In the genomic region with DNA sequence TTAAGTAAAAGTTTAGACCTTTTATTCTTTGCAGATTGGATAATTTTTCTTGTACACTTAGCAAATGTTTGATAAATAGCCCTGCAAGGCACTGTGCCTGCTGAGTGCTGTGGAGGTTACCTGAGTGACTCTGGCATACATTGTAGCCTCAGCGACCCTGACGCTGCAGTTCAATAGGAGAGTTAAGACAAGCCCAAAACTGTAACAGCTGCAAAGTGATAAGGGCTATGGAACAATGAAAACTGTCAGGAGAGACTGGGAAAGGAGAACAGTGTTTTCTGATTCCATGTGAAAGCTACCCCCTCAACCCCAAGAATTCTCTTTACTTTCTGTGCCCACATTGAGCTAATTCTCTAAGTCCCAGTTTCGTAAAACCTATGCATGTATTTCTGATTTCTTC, we compare ENCODE assay signal across 29 cellular contexts. TPM values are rescaled to one million over a fixed set of nuclear protein-coding genes. Genes with fewer than 3 reads are reported as not detected.
DNase-seq lines count a peak whose midpoint lies in the region; ATAC-seq and TF ChIP-seq lines count a peak whose summit lies in the region.
"Had no signal": no experiment of that assay in that cellular context is flagged by ENCODE, and none has a peak within 500 bp of the region (broad histone marks: within the 10 kb centered on the region; RNA-seq: fewer than 3 reads in every experiment).

No MANE protein-coding gene starts in this region.

- H3K4me3 Mint-ChIP-seq in Caco-2 (ENCODE audit: unreplicated experiment) (no peak overlapping the region), progenitor cell of endocrine pancreas (ENCODE audit: low read depth) (no peak overlapping the region)
- H3K4me3 Mint-ChIP-seq: activated CD4-positive, alpha-beta memory T cell treated with anti-CD3 and anti-CD28 coated beads for 36 hours; immature natural killer cell had no signal

- H3K36me3 Mint-ChIP-seq in Caco-2 (ENCODE audit: insufficient read depth, unreplicated experiment) (no peaks in the 10 kb centered on the region), progenitor cell of endocrine pancreas (ENCODE audit: insufficient read depth) (peaks cover 19% of the 10 kb centered on the region)

- DNase-seq in Caco-2 (no peak), RWPE2 (ENCODE audit: low spot score) (no peak), foreskin keratinocyte (no peak), progenitor cell of endocrine pancreas (ENCODE audit: low spot score, unreplicated experiment) (no peak), globus pallidus (ENCODE audit: low spot score) (no peak), ecto neural progenitor cell (ENCODE audit: low spot score) (no peak), SIG-M5 treated with dmso at 0.1 percent for 504 hours (lab: John Stamatoyannopoulos, UW; ENCODE audit: unreplicated experiment) (no peak), AG08396 (ENCODE audit: low spot score) (no peak)
- DNase-seq: activated CD4-positive, alpha-beta memory T cell treated with anti-CD3 and anti-CD28 coated beads for 36 hours; activated CD4-positive, CD25-positive, alpha-beta regulatory T cell; activated naive CD4-positive, alpha-beta T cell; COR-L47; hypothalamus; immature natural killer cell; left colon; NCI-H1436 treated with DMSO at 0.1 percent for 48 hours; NCI-H2081 treated with DMSO at 0.1 percent for 48 hours; NCI-H446; right lobe of liver; stimulated activated CD4-positive, alpha-beta T cell treated with anti-CD3 and anti-CD28 coated beads, Interleukin-12 subunit alpha, Interleukin-12 subunit beta, amount 100 ng/mL, for 4 hours; stimulated activated CD4-positive, alpha-beta T cell treated with anti-CD3 and anti-CD28 coated beads, Interleukin-2, amount 100 ng/mL, for 48 hours; stomach; T-helper 1 cell had no signal

- CTCF ChIA-PET in Caco-2 (lab: Charles Lee), result interaction anchor here (0.7 kb wide), 1 partner anchor 378 kb away, joined by 4 read pairs; no protein-coding TSS in a partner anchor

- H3K27me3 ChIP-seq in Caco-2 (replicated peaks; ENCODE audit: control insufficient read depth, insufficient read depth, low read length) (no peaks in the 10 kb centered on the region), RWPE2 (ENCODE audit: insufficient read depth, poor library complexity, severe bottlenecking) (no peaks in the 10 kb centered on the region), foreskin keratinocyte (no peaks in the 10 kb centered on the region)
- H3K27me3 ChIP-seq: BLaER1, neutrophil, right lobe of liver, stomach, tibial nerve had no signal

- no peak for TF ChIP-seq CTCF in Caco-2 (IDR thresholded peaks at IDR 0.05; ENCODE audit: insufficient read depth in 1 of 2, low read depth in 1 of 2, low read length in 1 of 2, severe bottlenecking in 1 of 2, unreplicated experiment in 1 of 2)
- no peak for TF ChIP-seq CTCF in RWPE2 (IDR thresholded peaks at IDR 0.05; ENCODE audit: poor library complexity, severe bottlenecking)
- no peak for TF ChIP-seq CTCF in foreskin keratinocyte (conservative IDR thresholded peaks at IDR 0.05)
- no peak for TF ChIP-seq CTCF in progenitor cell of endocrine pancreas (IDR thresholded peaks at IDR 0.05; ENCODE audit: unreplicated experiment)

- H3K4me3 ChIP-seq in Caco-2 (ENCODE audit: low read depth, low read length) (no peak overlapping the region), RWPE2 (ENCODE audit: severe bottlenecking) (no peak overlapping the region)
- H3K4me3 ChIP-seq: BLaER1, prostate gland, right lobe of liver, SK-N-MC, stomach, tibial nerve had no signal

- H3K27ac Mint-ChIP-seq in Caco-2 (ENCODE audit: unreplicated experiment) (peak overlapping the region; percentile 50), progenitor cell of endocrine pancreas (peak overlapping the region; percentile 29)
- H3K27ac Mint-ChIP-seq: activated CD4-positive, alpha-beta memory T cell treated with anti-CD3 and anti-CD28 coated beads for 36 hours had no signal

- ATAC-seq in RWPE2 (ENCODE audit: low read depth) (no peak), foreskin keratinocyte (peak; percentile 22)
- ATAC-seq: left colon had no signal

- no TSS peak for BruUV-seq in Caco-2 (replicated peaks; lab: Mats Ljungman, UMichigan)

- H3K4me1 ChIP-seq in Caco-2 (peaks cover 18% of the 10 kb centered on the region), RWPE2 (ENCODE audit: insufficient read depth, poor library complexity, severe bottlenecking) (peaks cover 29% of the 10 kb centered on the region), foreskin keratinocyte (peaks cover 30% of the 10 kb centered on the region)
- H3K4me1 ChIP-seq: prostate gland had no signal

- H3K9me3 ChIP-seq in Caco-2, result peaks cover 8% of the 10 kb centered on the region
- H3K9me3 ChIP-seq in RWPE2 (ENCODE audit: severe bottlenecking), result peaks cover 8% of the 10 kb centered on the region
- H3K9me3 ChIP-seq: neutrophil, prostate gland, right lobe of liver had no signal

- POLR2A ChIA-PET in Caco-2 (lab: Charles Lee), result no interaction called here

- no peaks in the 10 kb centered on the region for H3K36me3 ChIP-seq in Caco-2 (ENCODE audit: control insufficient read depth, insufficient read depth, low read length)
- peaks cover 15% of the 10 kb centered on the region for H3K36me3 ChIP-seq in RWPE2 (ENCODE audit: low read depth)
- H3K36me3 ChIP-seq: neutrophil, prostate gland, right lobe of liver had no signal

- peaks cover 16% of the 10 kb centered on the region for H3K9me3 Mint-ChIP-seq in Caco-2 (ENCODE audit: unreplicated experiment)
- H3K9me3 Mint-ChIP-seq in progenitor cell of endocrine pancreas (ENCODE audit: low read depth), result peaks cover 6% of the 10 kb centered on the region

- H3K27me3 Mint-ChIP-seq in Caco-2 (ENCODE audit: insufficient read depth, unreplicated experiment) (no peaks in the 10 kb centered on the region), progenitor cell of endocrine pancreas (no peaks in the 10 kb centered on the region)
- H3K27me3 Mint-ChIP-seq: activated CD4-positive, alpha-beta memory T cell treated with anti-CD3 and anti-CD28 coated beads for 36 hours; brain had no signal

- H3K27ac ChIP-seq in RWPE2 (ENCODE audit: poor library complexity, severe bottlenecking), result peak overlapping the region; percentile 64
- H3K27ac ChIP-seq in foreskin keratinocyte, result no peak overlapping the region
- H3K27ac ChIP-seq: BLaER1, neutrophil, prostate gland, right lobe of liver, SK-N-MC, stomach, tibial nerve had no signal

- H3K4me1 Mint-ChIP-seq in Caco-2 (ENCODE audit: low read depth, unreplicated experiment) (peaks cover 10% of the 10 kb centered on the region), progenitor cell of endocrine pancreas (ENCODE audit: low read depth) (peaks cover 32% of the 10 kb centered on the region)

- intact Hi-C loops in Caco-2 (cut with micrococcal nuclease; ENCODE audit: unreplicated experiment), result no loop called here

RNA-seq across cellular contexts. Expression of gene HIVEP1, which starts 22.2 kb away (rescaled TPM):
- total RNA-seq in Caco-2 (2022) (22.8 and 24.9 TPM in 2 replicates), foreskin keratinocyte (19.0 and 23.0 TPM in 2 replicates), progenitor cell of endocrine pancreas (29.8 and 35.7 TPM in 2 replicates)
- 5.1 and 5.2 TPM in 2 replicates for polyA plus RNA-seq in foreskin keratinocyte
